ENCODE assay signal across 22 cellular contexts in genomic region chr16:48955791-48956190, GRCh38.
"Had no signal": no experiment of that assay in that cellular context is flagged by ENCODE, and none has a peak within 500 bp of the region (broad histone marks: within the 10 kb centered on the region; RNA-seq: fewer than 3 reads in every experiment).

No MANE protein-coding gene starts in this region.

- ATAC-seq: foreskin keratinocyte; pancreas; sciatic nerve; stimulated activated memory B cell treated with anti-CD40 and anti-IgM and Interleukin-4, amounts not matched to agents 10 μg/mL and 1 μg/mL and 100 μg/mL, for 72 hours had no signal

- H3K9me3 ChIP-seq: pancreas, prostate gland, tibial artery, upper lobe of left lung, uterus had no signal

- H3K36me3 ChIP-seq: pancreas, prostate gland, spleen, tibial artery, upper lobe of left lung, uterus had no signal

- H3K4me3 Mint-ChIP-seq: endodermal cell; naive B cell; nephron; stimulated activated memory B cell treated with anti-CD40 and anti-IgM and Interleukin-4, amounts not matched to agents 10 μg/mL and 1 μg/mL and 100 μg/mL, for 72 hours; stimulated activated naive CD8-positive, alpha-beta T cell treated with anti-CD3 and anti-CD28 coated beads, Interleukin-15, Interleukin-2, amounts not matched to agents 100 ng/mL and 50 ng/mL, for 24 hours had no signal

- H3K27me3 ChIP-seq: foreskin keratinocyte, pancreas, spleen, tibial artery, upper lobe of left lung, uterus had no signal

- H3K27ac ChIP-seq: coronary artery, foreskin keratinocyte, pancreas, prostate gland, spleen, tibial artery, upper lobe of left lung, uterus had no signal

- H3K4me3 ChIP-seq: coronary artery, pancreas, prostate gland, spleen, tibial artery, upper lobe of left lung, uterus had no signal

- H3K4me1 Mint-ChIP-seq: naive B cell; stimulated activated memory B cell treated with anti-CD40 and anti-IgM and Interleukin-4, amounts not matched to agents 10 μg/mL and 1 μg/mL and 100 μg/mL, for 72 hours had no signal

- H3K27ac Mint-ChIP-seq: endodermal cell; naive B cell; nephron; stimulated activated memory B cell treated with anti-CD40 and anti-IgM and Interleukin-4, amounts not matched to agents 10 μg/mL and 1 μg/mL and 100 μg/mL, for 72 hours; stimulated activated naive CD8-positive, alpha-beta T cell treated with anti-CD3 and anti-CD28 coated beads, Interleukin-15, Interleukin-2, amounts not matched to agents 100 ng/mL and 50 ng/mL, for 24 hours had no signal

- H3K4me1 ChIP-seq: foreskin keratinocyte, pancreas, prostate gland, spleen, tibial artery, upper lobe of left lung, uterus had no signal

- H3K36me3 Mint-ChIP-seq: naive B cell; stimulated activated memory B cell treated with anti-CD40 and anti-IgM and Interleukin-4, amounts not matched to agents 10 μg/mL and 1 μg/mL and 100 μg/mL, for 72 hours had no signal

- DNase-seq: effector CD4-positive, alpha-beta T cell; endodermal cell; erythroblast; foreskin keratinocyte; hippocampal formation; mesendoderm; naive B cell; occipital lobe; pancreas; stimulated activated CD4-positive, alpha-beta T cell treated with anti-CD3 and anti-CD28 coated beads, Interleukin-15, amount 100 ng/mL, for 24 hours; stimulated activated CD4-positive, alpha-beta T cell treated with anti-CD3 and anti-CD28 coated beads, Interleukin-1b, Interleukin-23, amount 100 ng/mL, for 48 hours; stimulated activated CD4-positive, alpha-beta T cell treated with anti-CD3 and anti-CD28 coated beads, Interleukin-4, amount 100 ng/mL, for 24 hours; tibial artery; upper lobe of left lung; uterus had no signal

- H3K27me3 Mint-ChIP-seq: naive B cell; stimulated activated memory B cell treated with anti-CD40 and anti-IgM and Interleukin-4, amounts not matched to agents 10 μg/mL and 1 μg/mL and 100 μg/mL, for 72 hours; stimulated activated naive CD8-positive, alpha-beta T cell treated with anti-CD3 and anti-CD28 coated beads, Interleukin-15, Interleukin-2, amounts not matched to agents 100 ng/mL and 50 ng/mL, for 24 hours had no signal
